In the genomic region with DNA sequence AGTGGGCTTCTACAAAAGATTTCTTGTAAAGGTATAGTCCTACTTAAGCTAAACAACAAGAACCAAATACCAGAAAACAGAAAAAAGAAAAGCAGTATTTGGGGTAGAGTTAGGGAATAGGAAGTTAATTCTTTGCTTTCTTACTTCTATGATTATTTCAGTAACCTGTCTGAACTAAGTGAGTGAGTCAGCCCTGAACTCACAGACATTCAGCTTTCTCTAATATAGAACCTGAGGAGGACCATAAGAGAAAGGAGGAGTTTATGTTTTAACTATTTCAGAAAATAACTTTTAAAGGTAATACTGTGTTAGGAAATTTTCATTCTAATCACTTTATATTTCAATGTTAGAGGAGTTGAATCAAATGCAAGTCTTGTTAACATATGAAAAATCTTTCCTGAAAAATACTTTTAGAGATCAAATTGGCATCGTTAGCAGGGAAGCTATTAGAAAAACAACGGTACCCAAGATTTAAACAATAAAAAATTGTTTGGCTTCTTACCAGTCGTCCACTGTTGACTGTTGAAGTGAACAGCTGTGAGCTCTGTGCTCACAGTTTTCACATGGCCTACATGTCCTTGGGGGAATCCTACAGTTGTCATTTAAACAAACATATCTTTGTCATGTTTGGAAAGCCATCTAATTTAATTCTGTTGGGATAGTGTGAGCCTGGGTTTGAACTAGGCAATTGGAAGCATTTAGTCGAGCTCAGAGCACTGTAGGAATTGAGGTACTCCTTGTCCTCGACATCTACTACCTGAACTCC, we compare ENCODE assay signal across 1 cellular context.
TF ChIP-seq lines count a peak whose summit lies in the region.

No MANE protein-coding gene starts in this region.

TF ChIP-seq in IMR-90, 13 proteins besides CTCF, POLR2A, EP300 and RAD21:
- TF ChIP-seq MAZ (IDR thresholded peaks at IDR 0.05; ENCODE audit: borderline replicate concordance, low read depth, low read length) = no peak
- TF ChIP-seq, protein P1, sequence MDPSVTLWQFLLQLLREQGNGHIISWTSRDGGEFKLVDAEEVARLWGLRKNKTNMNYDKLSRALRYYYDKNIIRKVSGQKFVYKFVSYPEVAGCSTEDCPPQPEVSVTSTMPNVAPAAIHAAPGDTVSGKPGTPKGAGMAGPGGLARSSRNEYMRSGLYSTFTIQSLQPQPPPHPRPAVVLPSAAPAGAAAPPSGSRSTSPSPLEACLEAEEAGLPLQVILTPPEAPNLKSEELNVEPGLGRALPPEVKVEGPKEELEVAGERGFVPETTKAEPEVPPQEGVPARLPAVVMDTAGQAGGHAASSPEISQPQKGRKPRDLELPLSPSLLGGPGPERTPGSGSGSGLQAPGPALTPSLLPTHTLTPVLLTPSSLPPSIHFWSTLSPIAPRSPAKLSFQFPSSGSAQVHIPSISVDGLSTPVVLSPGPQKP (IDR thresholded peaks at IDR 0.05; ENCODE audit: borderline replicate concordance, low read depth, low read length) = no peak
